ENCODE assay signal across 15 cellular contexts in the genomic region with DNA sequence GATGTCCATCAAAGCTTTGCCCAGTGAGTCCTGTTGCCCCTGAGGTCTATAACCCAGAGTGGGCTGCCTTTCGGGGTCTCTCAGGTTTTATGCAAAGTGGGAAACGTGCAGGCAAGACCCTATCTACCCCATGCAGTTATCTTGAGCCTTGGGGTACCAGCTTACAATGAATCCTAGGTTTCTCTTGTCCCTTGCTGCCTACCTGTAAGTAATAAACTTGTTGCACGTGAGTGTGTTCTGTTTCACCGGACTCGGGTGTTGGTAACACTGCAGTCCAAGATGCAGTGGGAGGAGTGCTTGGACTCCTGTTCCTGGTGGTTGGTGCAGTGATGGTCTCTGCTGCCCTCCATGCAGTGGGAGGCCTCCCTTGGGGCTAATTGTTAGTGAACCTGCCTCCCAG.
A peak's percentile ranks its signal among the peaks of the same experiment; 100 is the strongest.
DNase-seq lines count a peak whose midpoint lies in the region; TF ChIP-seq lines count a peak whose summit lies in the region.
"Had no signal": no experiment of that assay in that cellular context is flagged by ENCODE, and none has a peak within 500 bp of the region (broad histone marks: within the 10 kb centered on the region; RNA-seq: fewer than 3 reads in every experiment).

No MANE protein-coding gene starts in this region.

- peaks cover 11 to 30% (median 27%) of the 10 kb centered on the region in 4 donors for H3K4me1 ChIP-seq in esophagus muscularis mucosa
- H3K4me1 ChIP-seq in vagina = peaks cover 9% of the 10 kb centered on the region

- TF ChIP-seq CTCF in esophagus muscularis mucosa (IDR thresholded peaks at IDR 0.05) (no peak), vagina (IDR thresholded peaks at IDR 0.05) (no peak), type B pancreatic cell (conservative IDR thresholded peaks at IDR 0.05) (no peak)

- intact Hi-C loops in esophagus muscularis mucosa (cut with DNase I) (no loop called here), vagina (cut with DNase I) (no loop called here)

- H3K36me3 Mint-ChIP-seq in type B pancreatic cell = no peaks in the 10 kb centered on the region
- H3K36me3 Mint-ChIP-seq: CD4-positive, alpha-beta memory T cell had no signal

- TF ChIP-seq POLR2A in esophagus muscularis mucosa (IDR thresholded peaks at IDR 0.05; ENCODE audit: low read depth) (no peak), vagina (IDR thresholded peaks at IDR 0.05) (no peak)

- H3K27ac Mint-ChIP-seq in type B pancreatic cell = no peak overlapping the region
- H3K27ac Mint-ChIP-seq: CD4-positive, alpha-beta memory T cell; GM23338 had no signal

- H3K4me3 ChIP-seq in esophagus muscularis mucosa (no peak overlapping the region), vagina (no peak overlapping the region)
- H3K4me3 ChIP-seq: GM12878, GM23338, HAP-1 had no signal

- DNase-seq in activated effector memory CD4-positive, alpha-beta T cell treated with anti-CD3 and anti-CD28 coated beads, Interleukin-2, amount 50 U/mL, for 16 hours = peak; percentile 21
- DNase-seq in activated effector memory CD4-positive, alpha-beta T cell treated with Interleukin-2 at 50 U/mL for 16 hours = no peak
- DNase-seq in esophagus muscularis mucosa (ENCODE audit: extremely low spot score) (peak; percentile 47), vagina (ENCODE audit: extremely low spot score in 2 of 2) (peak; percentile 58 to 64), retina (no peak), type B pancreatic cell (ENCODE audit: extremely low spot score, unreplicated experiment) (no peak)
- DNase-seq: C1 segment of cervical spinal cord; CD4-positive, alpha-beta memory T cell; DMS 273 treated with DMSO at 0.1 percent for 48 hours; DMS79; EL; GDM1 had no signal

- H3K27ac ChIP-seq in esophagus muscularis mucosa (replicated peaks in 1 of 4) = no peak overlapping the region
- H3K27ac ChIP-seq in vagina = no peak overlapping the region

- H3K4me1 Mint-ChIP-seq in type B pancreatic cell (ENCODE audit: unreplicated experiment) = peaks cover 13% of the 10 kb centered on the region
- H3K4me1 Mint-ChIP-seq: CD4-positive, alpha-beta memory T cell had no signal

- no peaks in the 10 kb centered on the region for H3K27me3 ChIP-seq in esophagus muscularis mucosa
- H3K27me3 ChIP-seq in vagina = no peaks in the 10 kb centered on the region

- no peak for TF ChIP-seq EP300 in esophagus muscularis mucosa (IDR thresholded peaks at IDR 0.05)

- H3K9me3 ChIP-seq in esophagus muscularis mucosa (no peaks in the 10 kb centered on the region), vagina (no peaks in the 10 kb centered on the region)
- H3K9me3 ChIP-seq: HAP-1 had no signal

- peaks cover 16% of the 10 kb centered on the region for H3K27me3 Mint-ChIP-seq in type B pancreatic cell

- WGBS in esophagus muscularis mucosa = 92% methylated on average over 5 of the region's 5 CpGs

- H3K4me3 Mint-ChIP-seq in type B pancreatic cell = no peak overlapping the region
- H3K4me3 Mint-ChIP-seq: CD4-positive, alpha-beta memory T cell; GM23338 had no signal

- peaks cover 5% of the 10 kb centered on the region for H3K9me3 Mint-ChIP-seq in type B pancreatic cell
- H3K9me3 Mint-ChIP-seq: GM23338 had no signal

- H3K36me3 ChIP-seq in esophagus muscularis mucosa = no peaks in the 10 kb centered on the region
- H3K36me3 ChIP-seq in vagina = no peaks in the 10 kb centered on the region
- H3K36me3 ChIP-seq: HAP-1 had no signal

Comparison
In these comparisons a context has a peak if more than half of its experiments do, and no peak if none do; other contexts are left out.
1. DNase-seq: peak in activated effector memory CD4-positive, alpha-beta T cell treated with anti-CD3 and anti-CD28 coated beads, Interleukin-2, amount 50 U/mL, for 16 hours (single experiment), esophagus muscularis mucosa (single experiment) and vagina (2 of 2); none in activated effector memory CD4-positive, alpha-beta T cell treated with Interleukin-2 at 50 U/mL for 16 hours (single experiment), retina (single experiment) and type B pancreatic cell (single experiment).